26 cellular contexts compared by ENCODE assay signal in the genomic region with DNA sequence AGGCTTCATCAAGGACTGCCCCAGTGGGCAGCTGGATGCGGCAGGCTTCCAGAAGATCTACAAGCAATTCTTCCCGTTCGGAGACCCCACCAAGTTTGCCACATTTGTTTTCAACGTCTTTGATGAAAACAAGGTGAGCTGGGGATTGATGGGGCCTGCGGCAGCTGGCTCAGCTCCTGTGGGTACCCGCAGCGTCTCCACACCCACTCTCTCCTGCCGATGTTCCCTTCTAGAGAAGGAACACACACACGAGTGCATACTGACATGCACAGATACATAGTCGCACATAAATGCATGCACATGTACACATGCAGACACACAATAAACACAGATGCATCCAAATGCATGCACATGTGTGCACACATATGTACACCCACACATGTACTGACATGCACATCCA. TPM values are rescaled to one million over a fixed set of nuclear protein-coding genes. Genes with fewer than 3 reads are reported as not detected.
"Had no signal": no experiment of that assay in that cellular context is flagged by ENCODE, and none has a peak within 500 bp of the region (broad histone marks: within the 10 kb centered on the region; RNA-seq: fewer than 3 reads in every experiment).

No MANE protein-coding gene starts in this region.

- H3K27ac Mint-ChIP-seq: immature natural killer cell, memory B cell, mesothelial cell of epicardium, natural killer cell, neural progenitor cell had no signal

- H3K4me3 Mint-ChIP-seq: immature natural killer cell, memory B cell, mesothelial cell of epicardium, natural killer cell had no signal

- FAIRE-seq: keratinocyte had no signal

- H2AFZ ChIP-seq: neural progenitor cell, parathyroid adenoma had no signal

- H3K36me3 Mint-ChIP-seq: immature natural killer cell, memory B cell, natural killer cell had no signal

- H3K9ac ChIP-seq: neural progenitor cell, parathyroid adenoma had no signal

- H3K9me3 ChIP-seq: esophagus squamous epithelium, gastroesophageal sphincter, left ventricle myocardium inferior, lower lobe of right lung, prostate gland, suprapubic skin, tibial artery, upper lobe of left lung, vagina had no signal

- H3K4me3 ChIP-seq: esophagus squamous epithelium, gastroesophageal sphincter, left ventricle myocardium inferior, lower lobe of right lung, neural progenitor cell, prostate gland, skin epidermis, suprapubic skin, tibial artery, upper lobe of left lung, vagina had no signal

- H3K27me3 ChIP-seq: esophagus squamous epithelium, gastroesophageal sphincter, neural progenitor cell, suprapubic skin, tibial artery, upper lobe of left lung, vagina had no signal

- H3K4me1 ChIP-seq: lower lobe of right lung, parathyroid adenoma, prostate gland had no signal

- H3K4me1 Mint-ChIP-seq: memory B cell had no signal

- H3K27ac ChIP-seq: epithelial cell of prostate, left ventricle myocardium inferior, lower lobe of right lung, neural progenitor cell, parathyroid adenoma, prostate gland, skin epidermis, suprapubic skin, tibial artery, upper lobe of left lung, vagina had no signal

- ATAC-seq: gastroesophageal sphincter, lower lobe of right lung, sciatic nerve had no signal

- DNase-seq: cortex of kidney; effector memory CD4-positive, alpha-beta T cell; esophagus squamous epithelium; foreskin fibroblast; immature natural killer cell; left ventricle myocardium inferior; lower lobe of right lung; natural killer cell; occipital lobe; retina; stimulated activated CD4-positive, alpha-beta T cell treated with anti-CD3 and anti-CD28 coated beads, Interleukin-12 subunit alpha, Interleukin-12 subunit beta, amount 100 ng/mL, for 4 hours; stimulated activated naive CD4-positive, alpha-beta T cell treated with Interleukin-2 at 50 U/mL for 16 hours; tibial artery; upper lobe of left lung had no signal

- H3K9me3 Mint-ChIP-seq: immature natural killer cell, memory B cell, mesothelial cell of epicardium, natural killer cell, neural progenitor cell had no signal

- H3K4me2 ChIP-seq: neural progenitor cell had no signal

- H3K36me3 ChIP-seq: left ventricle myocardium inferior, lower lobe of right lung, neural progenitor cell, prostate gland, upper lobe of left lung, vagina had no signal

RNA-seq across cellular contexts. Expression of gene HMCN2, which starts 47.7 kb away (rescaled TPM):
- total RNA-seq: natural killer cell, occipital lobe had no signal
- polyA plus RNA-seq: immature natural killer cell, keratinocyte had no signal
